Comparison of ENCODE assay signal across 8 cellular contexts in the genomic region with DNA sequence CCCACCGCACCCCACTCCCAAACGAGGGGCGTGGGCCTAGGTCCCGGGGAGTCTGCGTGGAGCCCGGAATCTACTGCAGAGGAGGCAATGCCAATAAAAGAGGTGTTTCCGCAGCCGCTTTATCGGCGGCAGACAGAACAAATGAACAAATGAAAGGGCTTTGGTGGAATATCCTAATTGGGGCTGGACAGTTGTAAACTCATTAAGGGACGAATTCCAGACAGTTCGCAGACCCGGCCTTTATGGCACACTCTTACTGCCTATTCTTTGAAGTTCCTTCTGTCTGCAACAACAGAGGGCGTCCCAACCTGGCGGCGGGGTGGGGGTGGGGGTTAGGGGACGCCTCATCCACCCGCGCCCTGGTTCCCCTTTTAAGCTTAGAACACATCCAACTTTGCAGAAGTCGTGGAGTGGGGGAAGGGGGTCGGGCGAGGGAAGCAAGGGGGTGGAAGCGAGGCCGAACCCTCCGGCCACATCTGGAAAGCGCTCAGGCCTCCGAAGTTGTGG. TPM values are rescaled to one million over a fixed set of nuclear protein-coding genes. Genes with fewer than 3 reads are reported as not detected.
DNase-seq lines count a peak whose midpoint lies in the region; ATAC-seq and TF ChIP-seq lines count a peak whose summit lies in the region.

No MANE protein-coding gene starts in this region.

- H3K27ac ChIP-seq in AG04450 (ENCODE audit: low read depth, low read length), result no peak overlapping the region
- no peak overlapping the region for H3K27ac ChIP-seq in liver (ENCODE audit: low read depth in 1 of 2, low read length in 2 of 2)
- peak overlapping the region in 1 of 4 donors; percentile 68 for H3K27ac ChIP-seq in upper lobe of left lung

- ATAC-seq in activated naive CD8-positive, alpha-beta T cell treated with anti-CD3 and anti-CD28 coated beads, Interleukin-2, amount 10 ng/mL, durations not matched to agents 7 days and 5 days (ENCODE audit: low read depth), result no peak
- ATAC-seq in upper lobe of left lung (ENCODE audit: low FRiP score in 2 of 2), result peak in 1 of 2 donors; percentile 48
- no peak for ATAC-seq in GM19395 (IDR thresholded peaks at IDR 0.05; ENCODE audit: unreplicated experiment)
- ATAC-seq in HG03135 (IDR thresholded peaks at IDR 0.05; ENCODE audit: unreplicated experiment), result no peak

- peaks cover 25% of the 10 kb centered on the region; the same call in 1 of the 2 replicates for H3K9me3 ChIP-seq in AG04450 (ENCODE audit: control insufficient read depth, insufficient read depth, low read length)
- H3K9me3 ChIP-seq in liver (ENCODE audit: control insufficient read depth in 4 of 4, low read length in 3 of 4), result peaks cover 0 to 10% (median 0%) of the 10 kb centered on the region in 4 donors
- H3K9me3 ChIP-seq in upper lobe of left lung, result peaks cover 0 to 4% (median 0%) of the 10 kb centered on the region in 4 donors

- 5% methylated on average over 27 of the region's 27 CpGs for WGBS in liver
- 8 to 11% methylated on average over 24 to 27 of the region's 27 CpGs for WGBS in upper lobe of left lung, 2 donors

- no peak for TF ChIP-seq EP300 in upper lobe of left lung (IDR thresholded peaks at IDR 0.05)

- H3K4me3 ChIP-seq in AG04450 (ENCODE audit: low read depth, low read length) (peak overlapping the region; percentile 62), liver (ENCODE audit: low read depth in 1 of 3, low read length in 3 of 3) (peak overlapping the region; percentile 47 to 72 (median 71)), upper lobe of left lung (peak overlapping the region in 3 of 4 donors; percentile 44 to 73 (median 47))

- H3K36me3 ChIP-seq in liver (ENCODE audit: control insufficient read depth in 4 of 4, insufficient read depth in 3 of 4, low read depth in 1 of 4, low read length in 3 of 4) (no peaks in the 10 kb centered on the region), upper lobe of left lung (no peaks in the 10 kb centered on the region)

- no peak for DNase-seq in AG04450 (ENCODE audit: low read depth, low spot score)
- peak; percentile 76 for DNase-seq in HK-2 (ENCODE audit: unreplicated experiment)
- DNase-seq in activated naive CD8-positive, alpha-beta T cell treated with anti-CD3 and anti-CD28 coated beads, Interleukin-2, amount 10 ng/mL, durations not matched to agents 7 days and 5 days, result no peak
- DNase-seq in upper lobe of left lung, result peak in 1 of 2 donors; percentile 65
- DNase-seq in NCI-H1436 (lab: John Stamatoyannopoulos, UW), result no peak

- no peak overlapping the region for H3K27ac Mint-ChIP-seq in activated naive CD8-positive, alpha-beta T cell treated with anti-CD3 and anti-CD28 coated beads, Interleukin-2, amount 10 ng/mL, durations not matched to agents 7 days and 5 days

- H3K9me3 Mint-ChIP-seq in activated naive CD8-positive, alpha-beta T cell treated with anti-CD3 and anti-CD28 coated beads, Interleukin-2, amount 10 ng/mL, durations not matched to agents 7 days and 5 days, result no peaks in the 10 kb centered on the region

- H3K36me3 Mint-ChIP-seq in activated naive CD8-positive, alpha-beta T cell treated with anti-CD3 and anti-CD28 coated beads, Interleukin-2, amount 10 ng/mL, durations not matched to agents 7 days and 5 days, result no peaks in the 10 kb centered on the region

- H3K27me3 Mint-ChIP-seq in activated naive CD8-positive, alpha-beta T cell treated with anti-CD3 and anti-CD28 coated beads, Interleukin-2, amount 10 ng/mL, durations not matched to agents 7 days and 5 days, result peaks cover 83% of the 10 kb centered on the region

- TF ChIP-seq CTCF in AG04450 (IDR thresholded peaks at IDR 0.05; ENCODE audit: low read depth, low read length), result no peak
- no peak for TF ChIP-seq CTCF in liver (IDR thresholded peaks at IDR 0.05; ENCODE audit: low read depth, low read length, missing input control)
- no peak for TF ChIP-seq CTCF in upper lobe of left lung (IDR thresholded peaks at IDR 0.05)

- CTCF ChIA-PET in AG04450 (lab: Charles Lee), result interaction anchor here (0.6 to 3.8 kb wide), 30 partner anchors 9 to 1307 kb away, joined by 3 to 171 read pairs (median 6); partner anchors contain the start of genes HOXA3, HOXA5 and SKAP2

- H3K27me3 ChIP-seq in AG04450 (ENCODE audit: control insufficient read depth, insufficient read depth, low read length), result peaks cover 30% of the 10 kb centered on the region
- H3K27me3 ChIP-seq in liver (ENCODE audit: control insufficient read depth in 4 of 4, insufficient read depth in 4 of 4, low read length in 3 of 4), result peaks cover 9 to 51% (median 19%) of the 10 kb centered on the region in 4 donors
- H3K27me3 ChIP-seq in upper lobe of left lung, result peaks cover 2 to 65% (median 33%) of the 10 kb centered on the region in 4 donors

- peaks cover 9 to 24% (median 10%) of the 10 kb centered on the region in 4 donors for H3K4me1 ChIP-seq in liver (ENCODE audit: control insufficient read depth in 4 of 4, insufficient read depth in 4 of 4, low read length in 3 of 4)
- H3K4me1 ChIP-seq in upper lobe of left lung, result peaks cover 13 to 59% (median 44%) of the 10 kb centered on the region in 4 donors

- peaks cover 17% of the 10 kb centered on the region for H3K4me1 Mint-ChIP-seq in activated naive CD8-positive, alpha-beta T cell treated with anti-CD3 and anti-CD28 coated beads, Interleukin-2, amount 10 ng/mL, durations not matched to agents 7 days and 5 days

- POLR2A ChIA-PET in AG04450 (lab: Yijun Ruan, JAX), result interaction anchor here (0.5 to 1.3 kb wide), 5 partner anchors 64 to 961 kb away, joined by 3 to 5 read pairs (median 3); no protein-coding TSS in a partner anchor
- POLR2A ChIA-PET in activated naive CD8-positive, alpha-beta T cell treated with anti-CD3 and anti-CD28 coated beads, Interleukin-2, amount 10 ng/mL, durations not matched to agents 7 days and 5 days (lab: Charles Lee), result interaction anchor here (1.4 kb wide), 1 partner anchor 791 kb away, joined by 4 read pairs; no protein-coding TSS in a partner anchor

- TF ChIP-seq RAD21 in liver (IDR thresholded peaks at IDR 0.05), result no peak

- H3K9ac ChIP-seq in liver (ENCODE audit: low read depth in 1 of 2, low read length in 2 of 2), result no peak overlapping the region

- TF ChIP-seq POLR2A in upper lobe of left lung (IDR thresholded peaks at IDR 0.05), result no peak

- peak overlapping the region; percentile 71 for H3K4me3 Mint-ChIP-seq in activated naive CD8-positive, alpha-beta T cell treated with anti-CD3 and anti-CD28 coated beads, Interleukin-2, amount 10 ng/mL, durations not matched to agents 7 days and 5 days

TF ChIP-seq in liver, 16 proteins besides CTCF, POLR2A, EP300 and RAD21 (continues in another document):
- TF ChIP-seq TAF1 (conservative IDR thresholded peaks at IDR 0.05), result no peak
- TF ChIP-seq SP1 (IDR thresholded peaks at IDR 0.05), result no peak
- TF ChIP-seq YY1 (IDR thresholded peaks at IDR 0.05), result no peak
- no peak for TF ChIP-seq ATF3 (IDR thresholded peaks at IDR 0.05)
- no peak for TF ChIP-seq EGR1 (IDR thresholded peaks at IDR 0.05; ENCODE audit: low read depth in 2 of 2)

RNA-seq across cellular contexts. Expression of gene HOXA9, which starts 4.1 kb away (rescaled TPM):
- polyA plus RNA-seq in AG04450 (2011; rRNA removed) (0.78 and 1.5 TPM in 2 replicates), liver (under 1 TPM in 1 of 2 donors, not detected in 1; 0.02 TPM)
- polyA minus RNA-seq in AG04450 (2011; rRNA and poly(A)+ RNA removed), result 0.18 TPM in 1 of 2 replicates, not detected in the other
- total RNA-seq in activated naive CD8-positive, alpha-beta T cell treated with anti-CD3 and anti-CD28 coated beads, Interleukin-2, amount 10 ng/mL, durations not matched to agents 7 days and 5 days, result not detected
- total RNA-seq in liver (under 1 TPM in 1 of 2 donors, not detected in 1; 0.70 TPM), upper lobe of left lung (1 to 10 TPM in 2 of 6 donors, under 1 TPM in 3, not detected in 1; 0.30 to 6.1 (median 0.49) TPM)

RNA-seq across cellular contexts. Expression of gene HOXA7, which starts 4.8 kb away (rescaled TPM):
- polyA plus RNA-seq in AG04450 (2011; rRNA removed), result 5.1 and 5.3 TPM in 2 replicates
- polyA minus RNA-seq in AG04450 (2011; rRNA and poly(A)+ RNA removed), result 1.7 and 2.6 TPM in 2 replicates
- total RNA-seq in activated naive CD8-positive, alpha-beta T cell treated with anti-CD3 and anti-CD28 coated beads, Interleukin-2, amount 10 ng/mL, durations not matched to agents 7 days and 5 days, result not detected
- under 1 TPM; under 0.01 to 0.05 TPM for total RNA-seq in liver
- not detected for polyA plus RNA-seq in liver
- total RNA-seq in upper lobe of left lung, result 1 to 10 TPM in 3 of 6 donors, under 1 TPM in 1, not detected in 2; 0.46 to 3.3 (median 2.5) TPM

RNA-seq across cellular contexts. Expression of gene HOXA3, which starts 8.9 kb away (rescaled TPM):
- 1.6 and 1.9 TPM in 2 replicates for polyA plus RNA-seq in AG04450 (2011; rRNA removed)
- polyA minus RNA-seq in AG04450 (2011; rRNA and poly(A)+ RNA removed), result 2.2 and 2.6 TPM in 2 replicates
- not detected for total RNA-seq in activated naive CD8-positive, alpha-beta T cell treated with anti-CD3 and anti-CD28 coated beads, Interleukin-2, amount 10 ng/mL, durations not matched to agents 7 days and 5 days
- total RNA-seq in liver, result under 1 TPM; 0.17 to 0.28 TPM
- under 1 TPM; 0.11 to 0.23 TPM for polyA plus RNA-seq in liver
- 10 to 100 TPM in 1 of 6 donors, 1 to 10 TPM in 3, under 1 TPM in 2; 0.20 to 11.4 (median 3.5) TPM for total RNA-seq in upper lobe of left lung

RNA-seq across cellular contexts. Expression of gene HOXA10, which starts 12.9 kb away (rescaled TPM):
- polyA plus RNA-seq in AG04450 (2011; rRNA removed), result 0.36 and 0.47 TPM in 2 replicates
- polyA minus RNA-seq in AG04450 (2011; rRNA and poly(A)+ RNA removed), result 0.28 and 0.56 TPM in 2 replicates
- total RNA-seq in activated naive CD8-positive, alpha-beta T cell treated with anti-CD3 and anti-CD28 coated beads, Interleukin-2, amount 10 ng/mL, durations not matched to agents 7 days and 5 days, result not detected
- total RNA-seq in liver, result under 1 TPM; 0.08 to 0.70 TPM
- polyA plus RNA-seq in liver, result under 1 TPM; 0.03 to 0.17 TPM
- total RNA-seq in upper lobe of left lung, result under 1 TPM in 2 of 6 donors, not detected in 4; 0.15 to 0.24 TPM

RNA-seq across cellular contexts. Expression of gene HOXA6, which starts 13.7 kb away (rescaled TPM):
- polyA plus RNA-seq in AG04450 (2011; rRNA removed) (1.2 and 1.3 TPM in 2 replicates), liver (not detected)
- 0.91 and 2.1 TPM in 2 replicates for polyA minus RNA-seq in AG04450 (2011; rRNA and poly(A)+ RNA removed)
- total RNA-seq in activated naive CD8-positive, alpha-beta T cell treated with anti-CD3 and anti-CD28 coated beads, Interleukin-2, amount 10 ng/mL, durations not matched to agents 7 days and 5 days, result not detected
- total RNA-seq in liver (under 1 TPM in 1 of 2 donors, not detected in 1; 0.23 TPM), upper lobe of left lung (1 to 10 TPM in 4 of 6 donors, under 1 TPM in 1, not detected in 1; 0.61 to 8.4 (median 4.0) TPM)
